ENCODE assay signal across 24 cellular contexts in the genomic region with DNA sequence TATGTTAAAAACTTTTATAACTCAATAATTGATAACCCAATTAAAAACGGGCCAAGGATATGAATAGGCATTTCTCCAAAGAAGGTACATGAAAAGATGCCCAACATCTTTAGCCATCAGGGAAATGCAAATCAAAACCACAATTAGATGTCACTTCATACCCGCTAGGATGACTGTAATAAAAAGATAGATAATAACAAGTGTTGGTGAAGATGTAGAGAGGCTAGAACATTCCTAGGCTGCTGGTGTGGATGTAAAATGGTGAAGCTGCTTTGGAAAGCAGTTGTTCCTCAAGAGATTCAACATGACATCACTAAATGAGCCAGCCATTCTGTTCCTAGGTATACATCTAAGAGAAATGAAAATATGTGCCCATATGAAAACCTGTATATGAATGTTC. TPM values are rescaled to one million over a fixed set of nuclear protein-coding genes. Genes with fewer than 3 reads are reported as not detected.
DNase-seq lines count a peak whose midpoint lies in the region; ATAC-seq, FAIRE-seq and TF ChIP-seq lines count a peak whose summit lies in the region.
"Had no signal": no experiment of that assay in that cellular context is flagged by ENCODE, and none has a peak within 500 bp of the region (broad histone marks: within the 10 kb centered on the region; RNA-seq: fewer than 3 reads in every experiment).

No MANE protein-coding gene starts in this region.

- no peak for TF ChIP-seq EP300 in GM12878 (IDR thresholded peaks at IDR 0.05; ENCODE audit: borderline replicate concordance in 1 of 2, control insufficient read depth in 1 of 2, low read depth in 2 of 2, low read length in 2 of 2)
- TF ChIP-seq EP300 in esophagus muscularis mucosa (IDR thresholded peaks at IDR 0.05) = no peak

- TF ChIP-seq CTCF in A673 (conservative IDR thresholded peaks at IDR 0.05; ENCODE audit: low read depth, low read length) (no peak), GM12878 (IDR thresholded peaks at IDR 0.05 in 2 of 3, conservative IDR thresholded peaks at IDR 0.05 in 1 of 3; ENCODE audit: control insufficient read depth in 2 of 3, extremely low read depth in 1 of 3, insufficient read depth in 1 of 3, low read depth in 3 of 3, low read length in 3 of 3) (no peak), esophagus muscularis mucosa (IDR thresholded peaks at IDR 0.05) (no peak)

- DNase-seq in activated T-cell treated with anti-CD3 and anti-CD28 coated beads, Interleukin-2, amount 50 U/mL, for 72 hours = no peak
- no peak for DNase-seq in activated T-cell treated with anti-CD3 and anti-CD28 coated beads, Interleukin-2, amount 50 U/mL, for 4 hours
- no peak for DNase-seq in A673 (ENCODE audit: low spot score)
- no peak for DNase-seq in GM19239 (ENCODE audit: insufficient read length, low spot score)
- DNase-seq in GM12878 (ENCODE audit: low read depth, low spot score) = no peak
- no peak for DNase-seq in esophagus muscularis mucosa (ENCODE audit: extremely low spot score)
- no peak for DNase-seq in nucleus accumbens (lab: John Stamatoyannopoulos, UW)
- no peak for DNase-seq in activated effector memory CD4-positive, alpha-beta T cell treated with anti-CD3 and anti-CD28 coated beads, Interleukin-2, amount 50 U/mL, for 16 hours
- DNase-seq: ACHN; BE2C; C1 segment of cervical spinal cord; Caco-2; Calu3; CD4-positive, CD25-positive, alpha-beta regulatory T cell; CD8-positive, alpha-beta T cell; DMS79 treated with DMSO at 0.1 percent for 48 hours; GF-D8 had no signal

- WGBS in GM12878 (ENCODE audit: insufficient coverage, insufficient replicate concordance, low lambda C conversion rate, missing lambda C conversion rate) = 65% methylated on average over 2 of the region's 2 CpGs
- WGBS in esophagus muscularis mucosa = 96% methylated on average over 2 of the region's 2 CpGs

- peaks cover 0 to 4% of the 10 kb centered on the region in 2 donors for H3K9me3 Mint-ChIP-seq in activated T-cell treated with anti-CD3 and anti-CD28 coated beads, Interleukin-2, amount 50 U/mL, for 72 hours
- H3K9me3 Mint-ChIP-seq in activated T-cell treated with anti-CD3 and anti-CD28 coated beads, Interleukin-2, amount 50 U/mL, for 4 hours = peaks cover 18% of the 10 kb centered on the region

- no peak overlapping the region for H3K4me2 ChIP-seq in GM12878 (ENCODE audit: control insufficient read depth, insufficient read depth)
- H3K4me2 ChIP-seq: A549, BLaER1 had no signal

- H3K27ac Mint-ChIP-seq in activated T-cell treated with anti-CD3 and anti-CD28 coated beads, Interleukin-2, amount 50 U/mL, for 72 hours = peak overlapping the region; percentile 7
- H3K27ac Mint-ChIP-seq: CD14-positive monocyte; CD4-positive, CD25-positive, alpha-beta regulatory T cell; CD8-positive, alpha-beta T cell had no signal

- H3K9me3 ChIP-seq in A673 (ENCODE audit: low read depth, low read length, poor library complexity, severe bottlenecking) (no peaks in the 10 kb centered on the region), GM12878 (replicated peaks; ENCODE audit: control insufficient read depth, insufficient read depth, low read length) (peaks cover 3% of the 10 kb centered on the region; the same call in 2 of the 3 replicates), esophagus muscularis mucosa (no peaks in the 10 kb centered on the region)
- H3K9me3 ChIP-seq: BE2C, Caco-2 had no signal

- no peak overlapping the region for H3K27ac ChIP-seq in A673 (ENCODE audit: low read depth, low read length, poor library complexity, severe bottlenecking)
- no peak overlapping the region for H3K27ac ChIP-seq in GM12878 (ENCODE audit: control insufficient read depth, insufficient read depth)
- no peak overlapping the region for H3K27ac ChIP-seq in esophagus muscularis mucosa (replicated peaks in 1 of 4)
- H3K27ac ChIP-seq: 22Rv1, A549, BLaER1 had no signal

- TSS peak; percentile 7 for BruUV-seq in A673 (replicated peaks; lab: Mats Ljungman, UMichigan)
- BruUV-seq in GM12878 (replicated peaks; lab: Mats Ljungman, UMichigan) = no TSS peak

- no peak overlapping the region for H3K4me3 ChIP-seq in A673 (ENCODE audit: low read depth, low read length, poor library complexity, severe bottlenecking)
- no peak overlapping the region for H3K4me3 ChIP-seq in GM12878
- no peak overlapping the region for H3K4me3 ChIP-seq in esophagus muscularis mucosa
- H3K4me3 ChIP-seq: A549, BLaER1 had no signal

- no peaks in the 10 kb centered on the region for H3K27me3 Mint-ChIP-seq in activated T-cell treated with anti-CD3 and anti-CD28 coated beads, Interleukin-2, amount 50 U/mL, for 72 hours (ENCODE audit: low read depth)
- H3K27me3 Mint-ChIP-seq in activated T-cell treated with anti-CD3 and anti-CD28 coated beads, Interleukin-2, amount 50 U/mL, for 4 hours (ENCODE audit: low read depth) = no peaks in the 10 kb centered on the region
- H3K27me3 Mint-ChIP-seq: CD4-positive, CD25-positive, alpha-beta regulatory T cell had no signal

- in situ Hi-C loops in GM12878 (cut with MboI) = no loop called here

- peaks cover 19% of the 10 kb centered on the region for H3K4me1 ChIP-seq in A673 (ENCODE audit: insufficient read depth, low read length, poor library complexity, severe bottlenecking)
- peaks cover 5% of the 10 kb centered on the region for H3K4me1 ChIP-seq in GM12878 (ENCODE audit: control insufficient read depth, insufficient read depth, low read length)
- peaks cover 9 to 16% (median 12%) of the 10 kb centered on the region in 4 donors for H3K4me1 ChIP-seq in esophagus muscularis mucosa
- H3K4me1 ChIP-seq: BE2C had no signal

- no peak for ATAC-seq in activated T-cell treated with anti-CD3 and anti-CD28 coated beads, Interleukin-2, amount 50 U/mL, for 72 hours (replicated peaks in 1 of 2)
- no peak for ATAC-seq in activated T-cell treated with anti-CD3 and anti-CD28 coated beads, Interleukin-2, amount 50 U/mL, for 4 hours
- ATAC-seq in GM12878 = no peak
- ATAC-seq: A549; CD8-positive, alpha-beta T cell had no signal

- CTCF ChIA-PET in A673 (lab: Charles Lee) = no interaction called here
- CTCF ChIA-PET in GM12878 (lab: Yijun Ruan, JAX) = no interaction called here

- H3K36me3 ChIP-seq in A673 (ENCODE audit: insufficient read depth, low read length, poor library complexity, severe bottlenecking) (no peaks in the 10 kb centered on the region), GM12878 (ENCODE audit: control insufficient read depth in 2 of 2, insufficient read depth in 2 of 2, low read length in 1 of 2) (no peaks in the 10 kb centered on the region), esophagus muscularis mucosa (no peaks in the 10 kb centered on the region)
- H3K36me3 ChIP-seq: BE2C, BLaER1 had no signal

- no peak overlapping the region for H3K4me3 Mint-ChIP-seq in activated T-cell treated with anti-CD3 and anti-CD28 coated beads, Interleukin-2, amount 50 U/mL, for 72 hours
- H3K4me3 Mint-ChIP-seq in activated T-cell treated with anti-CD3 and anti-CD28 coated beads, Interleukin-2, amount 50 U/mL, for 4 hours = no peak overlapping the region
- H3K4me3 Mint-ChIP-seq: CD14-positive monocyte; CD4-positive, CD25-positive, alpha-beta regulatory T cell; CD8-positive, alpha-beta T cell had no signal

- no peak overlapping the region for H2AFZ ChIP-seq in GM12878 (ENCODE audit: control insufficient read depth, low read depth, low read length)

- H3K27me3 ChIP-seq in A673 (replicated peaks; ENCODE audit: insufficient read depth, low read depth, low read length, poor library complexity) = no peaks in the 10 kb centered on the region
- no peaks in the 10 kb centered on the region for H3K27me3 ChIP-seq in GM12878 (replicated peaks in 1 of 2; ENCODE audit: control insufficient read depth in 2 of 2, insufficient read depth in 2 of 2, low read length in 1 of 2)
- no peaks in the 10 kb centered on the region for H3K27me3 ChIP-seq in esophagus muscularis mucosa
- H3K27me3 ChIP-seq: BE2C, BLaER1 had no signal

- TF ChIP-seq RAD21 in GM12878 (IDR thresholded peaks at IDR 0.05; ENCODE audit: insufficient read depth, low read depth, low read length) = no peak

- TF ChIP-seq POLR2A in GM12878 (IDR thresholded peaks at IDR 0.05; ENCODE audit: low read depth, low read length) = no peak
- no peak for TF ChIP-seq POLR2A in esophagus muscularis mucosa (IDR thresholded peaks at IDR 0.05; ENCODE audit: low read depth)

- H3K4me1 Mint-ChIP-seq in activated T-cell treated with anti-CD3 and anti-CD28 coated beads, Interleukin-2, amount 50 U/mL, for 72 hours (ENCODE audit: low read depth) = peaks cover 37% of the 10 kb centered on the region
- peaks cover 26% of the 10 kb centered on the region for H3K4me1 Mint-ChIP-seq in activated T-cell treated with anti-CD3 and anti-CD28 coated beads, Interleukin-2, amount 50 U/mL, for 4 hours (ENCODE audit: low read depth)

- SMC1A ChIA-PET in GM12878 (lab: Charles Lee; ENCODE audit: uncharacterized antibody, unreplicated experiment) = no interaction called here

- peaks cover 3 to 12% of the 10 kb centered on the region in 2 donors for H3K36me3 Mint-ChIP-seq in activated T-cell treated with anti-CD3 and anti-CD28 coated beads, Interleukin-2, amount 50 U/mL, for 72 hours (ENCODE audit: insufficient read depth in 2 of 2)
- H3K36me3 Mint-ChIP-seq in activated T-cell treated with anti-CD3 and anti-CD28 coated beads, Interleukin-2, amount 50 U/mL, for 4 hours (ENCODE audit: insufficient read depth) = peaks cover 4% of the 10 kb centered on the region
- H3K36me3 Mint-ChIP-seq: CD14-positive monocyte; CD4-positive, CD25-positive, alpha-beta regulatory T cell; CD8-positive, alpha-beta T cell had no signal

- no peak overlapping the region for H3K9ac ChIP-seq in GM12878 (ENCODE audit: control insufficient read depth, insufficient read depth, low read length)
- H3K9ac ChIP-seq: BLaER1 had no signal

- POLR2A ChIA-PET in A673 (lab: Charles Lee; ENCODE audit: low non-redundant PET) (no interaction called here), GM12878 (lab: Charles Lee) (no interaction called here)

- intact Hi-C loops in A673 (cut with micrococcal nuclease; ENCODE audit: unreplicated experiment) (no loop called here), GM12878 (cut with micrococcal nuclease; ENCODE audit: unreplicated experiment) (no loop called here), esophagus muscularis mucosa (cut with DNase I) (no loop called here)

- no peaks in the 10 kb centered on the region for H4K20me1 ChIP-seq in GM12878 (ENCODE audit: control insufficient read depth, insufficient read depth)

- FAIRE-seq in GM19239 (lab: Jason Lieb, UNC) (peak; percentile 42), GM12878 (lab: Jason Lieb, UNC) (no peak)
- FAIRE-seq: A549, D721Med, G401.6, GM18507 had no signal

- RAD21 ChIA-PET in GM12878 (lab: Charles Lee; ENCODE audit: unreplicated experiment) = no interaction called here

- H3K79me2 ChIP-seq in GM12878 (ENCODE audit: control insufficient read depth, insufficient read depth, low read length) = peaks cover 5% of the 10 kb centered on the region

RNA-seq across cellular contexts. Expression of a gene that starts 35.6 kb away (rescaled TPM):
- total RNA-seq in activated T-cell treated with anti-CD3 and anti-CD28 coated beads, Interleukin-2, amount 50 U/mL, for 72 hours = 10 to 100 TPM; 19.9 to 25.3 TPM
- total RNA-seq in activated T-cell treated with anti-CD3 and anti-CD28 coated beads, Interleukin-2, amount 50 U/mL, for 4 hours = 1 to 10 TPM; 6.3 to 7.8 (median 6.7) TPM
- total RNA-seq in A673 (2021) (23.7 and 27.0 TPM in 2 replicates), GM12878 (2014; rRNA removed) (12.3 and 14.2 TPM in 2 replicates), GM12878 (2014; rRNA removed; fragmentation: Illumina TruSeq; extraction: Trizol) (14.6 and 15.0 TPM in 2 replicates), GM12878 (2021) (35.5 and 37.0 TPM in 2 replicates), esophagus muscularis mucosa (10 to 100 TPM in 2 of 4 donors, 1 to 10 TPM in 2; 8.4 to 15.4 (median 11.3) TPM)
- 70.4 and 80.7 TPM in 2 replicates for total RNA-seq in GM12878 (2013; cell fraction: nucleolus; rRNA removed)
- 10.3 TPM for polyA plus RNA-seq in GM12878 (2011; ENCODE audit: low read depth)
- polyA plus RNA-seq in GM12878 (2011; rRNA removed) (12.3 and 14.4 TPM in 2 replicates), GM12878 (2014; fragmentation: Illumina TruSeq; extraction: Trizol) (25.9 and 30.3 TPM in 2 replicates), GM12878 (2014; fragmentation: Nextera tagmentation; extraction: Ambion mirVana) (1 to 10 TPM; 2.1 to 5.5 TPM), GM12878 (2014; rRNA removed) (19.5 and 19.6 TPM in 2 replicates), GM12878 (2016; fragmentation: Nextera tagmentation; extraction: Ambion mirVana) (10 to 100 TPM in 1 of 2 experiments, 1 to 10 TPM in 1; 3.5 to 20.0 TPM)
- polyA plus RNA-seq in GM12878 (2011; cell fraction: cytosol; rRNA removed) = 11.2 and 14.2 TPM in 2 replicates
- polyA plus RNA-seq in GM12878 (2011; cell fraction: nucleus; rRNA removed) = 11.2 and 12.9 TPM in 2 replicates
- 13.4 and 15.8 TPM in 2 replicates for polyA plus RNA-seq in GM12878 (2012)
- polyA minus RNA-seq in GM12878 (2011; rRNA and poly(A)+ RNA removed) = 11.3 and 16.2 TPM in 2 replicates
- 4.8 and 6.5 TPM in 2 replicates for polyA minus RNA-seq in GM12878 (2011; cell fraction: cytosol; rRNA and poly(A)+ RNA removed)
- polyA minus RNA-seq in GM12878 (2011; cell fraction: nucleus; rRNA and poly(A)+ RNA removed) = 3.9 and 5.7 TPM in 2 replicates
